Comparison of ENCODE assay signal across 20 cellular contexts in the genomic region with DNA sequence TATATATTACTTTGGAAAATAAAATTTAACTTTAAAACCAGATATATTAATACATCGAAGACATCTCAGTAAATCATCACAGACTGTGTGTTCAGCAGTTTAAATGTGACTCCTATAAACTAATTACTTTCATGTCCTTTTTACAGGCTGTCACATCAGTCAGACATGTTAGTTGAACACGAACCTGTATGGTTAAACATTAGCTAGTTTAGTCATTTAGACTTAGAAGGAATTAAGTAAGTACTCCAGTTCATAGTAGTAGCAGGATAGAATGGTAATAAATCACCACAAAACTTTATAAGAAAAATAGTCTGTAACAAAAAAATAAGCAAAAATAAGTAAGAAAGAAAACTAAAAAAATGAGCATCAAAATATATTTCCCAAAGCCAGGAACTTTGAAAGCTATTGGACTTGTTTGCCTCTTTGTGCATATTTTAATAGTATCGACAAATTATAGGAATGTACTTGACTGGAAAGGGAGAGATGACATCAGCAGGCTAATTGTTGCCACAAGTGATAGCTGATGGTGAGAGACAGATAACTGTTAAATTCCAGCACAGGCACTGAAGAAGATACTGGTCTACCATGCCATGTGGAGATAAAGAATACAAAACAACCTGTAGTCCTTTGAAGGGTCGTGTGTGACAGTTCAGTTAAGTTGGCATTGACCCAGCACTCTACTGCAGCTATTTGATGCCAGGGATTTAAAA.
DNase-seq lines count a peak whose midpoint lies in the region; ATAC-seq, FAIRE-seq and TF ChIP-seq lines count a peak whose summit lies in the region.
"Had no signal": no experiment of that assay in that cellular context is flagged by ENCODE, and none has a peak within 500 bp of the region (broad histone marks: within the 10 kb centered on the region; RNA-seq: fewer than 3 reads in every experiment).

No MANE protein-coding gene starts in this region.

- H3K4me1 ChIP-seq in GM12878 (ENCODE audit: control insufficient read depth, insufficient read depth, low read length) (no peaks in the 10 kb centered on the region), small intestine (ENCODE audit: control insufficient read depth in 2 of 2, insufficient read depth in 1 of 2, low read depth in 1 of 2, low read length in 1 of 2) (no peaks in the 10 kb centered on the region), osteoblast (ENCODE audit: insufficient read depth, low read length) (peaks cover 11% of the 10 kb centered on the region)

- in situ Hi-C loops in GM12878 (cut with MboI): no loop called here

- no peaks in the 10 kb centered on the region for H4K20me1 ChIP-seq in GM12878 (ENCODE audit: control insufficient read depth, insufficient read depth)
- H4K20me1 ChIP-seq in osteoblast (ENCODE audit: insufficient read depth, low read length): no peaks in the 10 kb centered on the region

- H3K27ac ChIP-seq in GM12878 (ENCODE audit: control insufficient read depth, insufficient read depth): no peak overlapping the region
- H3K27ac ChIP-seq in small intestine (ENCODE audit: low read depth in 1 of 2, low read length in 1 of 2): no peak overlapping the region
- no peak overlapping the region for H3K27ac ChIP-seq in osteoblast (ENCODE audit: low read depth, low read length)
- H3K27ac ChIP-seq: dorsolateral prefrontal cortex, GM23248, thyroid gland had no signal

- no peak overlapping the region for H3K4me2 ChIP-seq in GM12878 (ENCODE audit: control insufficient read depth, insufficient read depth)
- no peak overlapping the region for H3K4me2 ChIP-seq in osteoblast (ENCODE audit: insufficient read depth, low read length)

- ATAC-seq in GM12878 (peak; percentile 74), GM18870 (IDR thresholded peaks at IDR 0.05; ENCODE audit: unreplicated experiment) (no peak)
- ATAC-seq: CD8-positive, alpha-beta T cell; K562; stimulated activated naive CD8-positive, alpha-beta T cell treated with anti-CD3 and anti-CD28 coated beads, Interleukin-15, amount 100 ng/mL, for 72 hours had no signal

- H2AFZ ChIP-seq in GM12878 (ENCODE audit: control insufficient read depth, low read depth, low read length) (no peak overlapping the region), osteoblast (ENCODE audit: low read length) (no peak overlapping the region)
- H2AFZ ChIP-seq: GM23248 had no signal

- H3K9me3 ChIP-seq in GM12878 (replicated peaks; ENCODE audit: control insufficient read depth, insufficient read depth, low read length): peaks cover 17% of the 10 kb centered on the region
- H3K9me3 ChIP-seq in small intestine (ENCODE audit: control insufficient read depth, low read depth): no peaks in the 10 kb centered on the region
- H3K9me3 ChIP-seq in osteoblast (ENCODE audit: low read depth, low read length): no peaks in the 10 kb centered on the region
- H3K9me3 ChIP-seq: thyroid gland had no signal

- no peak for TF ChIP-seq EP300 in GM12878 (IDR thresholded peaks at IDR 0.05; ENCODE audit: borderline replicate concordance in 1 of 2, control insufficient read depth in 1 of 2, low read depth in 2 of 2, low read length in 2 of 2)

- WGBS in GM12878 (ENCODE audit: insufficient coverage, insufficient replicate concordance, low lambda C conversion rate, missing lambda C conversion rate): 71% methylated on average over 4 of the region's 4 CpGs
- 51 to 71% (median 62%) methylated on average over 4 of the region's 4 CpGs for WGBS in small intestine, 3 donors

- TF ChIP-seq CTCF in GM12878 (IDR thresholded peaks at IDR 0.05 in 2 of 3, conservative IDR thresholded peaks at IDR 0.05 in 1 of 3; ENCODE audit: control insufficient read depth in 2 of 3, extremely low read depth in 1 of 3, insufficient read depth in 1 of 3, low read depth in 3 of 3, low read length in 3 of 3) (no peak), osteoblast (IDR thresholded peaks at IDR 0.05; ENCODE audit: extremely low read depth, low read depth, low read length) (no peak)

- no peak overlapping the region for H3K9ac ChIP-seq in GM12878 (ENCODE audit: control insufficient read depth, insufficient read depth, low read length)
- H3K9ac ChIP-seq: GM23248 had no signal

- SMC1A ChIA-PET in GM12878 (lab: Charles Lee; ENCODE audit: uncharacterized antibody, unreplicated experiment): interaction anchor here (0.7 to 2.5 kb wide), 9 partner anchors 12 to 118 kb away, joined by 3 to 14 read pairs (median 3); no protein-coding TSS in a partner anchor

- H3K27me3 ChIP-seq in GM12878 (replicated peaks in 1 of 2; ENCODE audit: control insufficient read depth in 2 of 2, insufficient read depth in 2 of 2, low read length in 1 of 2) (no peaks in the 10 kb centered on the region), small intestine (ENCODE audit: control insufficient read depth in 2 of 2, insufficient read depth in 2 of 2, low read length in 2 of 2) (no peaks in the 10 kb centered on the region), osteoblast (ENCODE audit: insufficient read depth, low read length) (no peaks in the 10 kb centered on the region)
- H3K27me3 ChIP-seq: dorsolateral prefrontal cortex, thyroid gland had no signal

- POLR2A ChIA-PET in GM12878 (lab: Charles Lee): interaction anchor here (0.6 to 1.4 kb wide), 4 partner anchors 9 to 89 kb away, joined by 3 to 5 read pairs (median 4); no protein-coding TSS in a partner anchor

- FAIRE-seq in GM18507 (lab: Jason Lieb, UNC) (peak; percentile 69), GM12878 (lab: Jason Lieb, UNC) (no peak), small intestine (lab: Jason Lieb, UNC) (peak; percentile 41)
- FAIRE-seq: endothelial cell of umbilical vein, K562 had no signal

- no peak for DNase-seq in GM18507 (ENCODE audit: extremely low spot score, insufficient read length, low read depth)
- DNase-seq in GM12878 (ENCODE audit: low read depth, low spot score): no peak
- DNase-seq in left kidney (ENCODE audit: low read depth, low spot score): peak; percentile 59
- peak; percentile 66 for DNase-seq in small intestine
- no peak for DNase-seq in C1 segment of cervical spinal cord (lab: John Stamatoyannopoulos, UW)
- DNase-seq in osteoblast (ENCODE audit: insufficient read length, low spot score, missing footprints): no peak
- DNase-seq: activated T-cell treated with anti-CD3 and anti-CD28 coated beads, Interleukin-2, amount 50 U/mL, for 24 hours; CD8-positive, alpha-beta T cell; DMS153; dorsolateral prefrontal cortex; GM23248; HFFc6; MM.1S; NCI-H1417 treated with DMSO at 0.1 percent for 48 hours; nephron progenitor cell; stimulated activated naive CD8-positive, alpha-beta T cell treated with anti-CD3 and anti-CD28 coated beads, Interleukin-15, amount 100 ng/mL, for 72 hours; thyroid gland had no signal

- peaks cover 3 to 14% of the 10 kb centered on the region in 2 experiments for H3K36me3 ChIP-seq in GM12878 (ENCODE audit: control insufficient read depth in 2 of 2, insufficient read depth in 2 of 2, low read length in 1 of 2)
- peaks cover 0 to 2% of the 10 kb centered on the region in 2 donors for H3K36me3 ChIP-seq in small intestine (ENCODE audit: control insufficient read depth in 2 of 2, insufficient read depth in 2 of 2, low read length in 2 of 2)
- peaks cover 9% of the 10 kb centered on the region for H3K36me3 ChIP-seq in osteoblast (ENCODE audit: insufficient read depth, low read length)
- H3K36me3 ChIP-seq: thyroid gland had no signal

- no peak overlapping the region for H3K4me3 ChIP-seq in GM12878
- H3K4me3 ChIP-seq in small intestine (ENCODE audit: low read depth in 1 of 2, low read length in 2 of 2): no peak overlapping the region
- H3K4me3 ChIP-seq in osteoblast (ENCODE audit: insufficient read depth, low read length): no peak overlapping the region
- H3K4me3 ChIP-seq: dorsolateral prefrontal cortex, GM23248, K562, thyroid gland had no signal

- BruUV-seq in GM12878 (replicated peaks; lab: Mats Ljungman, UMichigan): no TSS peak

- intact Hi-C loops in GM12878 (cut with micrococcal nuclease; ENCODE audit: unreplicated experiment): loop anchor here (5.0 kb wide), 1 partner anchor 81 kb away; no protein-coding TSS in a partner anchor

- H3K79me2 ChIP-seq in GM12878 (ENCODE audit: control insufficient read depth, insufficient read depth, low read length): no peaks in the 10 kb centered on the region; the same call in none of the 2 replicates
- peaks cover 16% of the 10 kb centered on the region for H3K79me2 ChIP-seq in osteoblast (ENCODE audit: insufficient read depth, low read length)

- RAD21 ChIA-PET in GM12878 (lab: Charles Lee; ENCODE audit: unreplicated experiment): interaction anchor here (0.8 to 1.2 kb wide), 4 partner anchors 19 to 112 kb away, joined by 3 to 4 read pairs (median 3); no protein-coding TSS in a partner anchor

- TF ChIP-seq RAD21 in GM12878 (IDR thresholded peaks at IDR 0.05; ENCODE audit: insufficient read depth, low read depth, low read length): no peak

- TF ChIP-seq POLR2A in GM12878 (IDR thresholded peaks at IDR 0.05; ENCODE audit: low read depth, low read length): no peak

- CTCF ChIA-PET in GM12878 (lab: Yijun Ruan, JAX): interaction anchor here (1.0 to 1.6 kb wide), 6 partner anchors 13 to 263 kb away, joined by 3 to 4 read pairs (median 4); a partner anchor contains a TSS

TF ChIP-seq in GM12878, 131 proteins besides CTCF, POLR2A, EP300 and RAD21 (continues in another document):
- TF ChIP-seq, protein P1, sequence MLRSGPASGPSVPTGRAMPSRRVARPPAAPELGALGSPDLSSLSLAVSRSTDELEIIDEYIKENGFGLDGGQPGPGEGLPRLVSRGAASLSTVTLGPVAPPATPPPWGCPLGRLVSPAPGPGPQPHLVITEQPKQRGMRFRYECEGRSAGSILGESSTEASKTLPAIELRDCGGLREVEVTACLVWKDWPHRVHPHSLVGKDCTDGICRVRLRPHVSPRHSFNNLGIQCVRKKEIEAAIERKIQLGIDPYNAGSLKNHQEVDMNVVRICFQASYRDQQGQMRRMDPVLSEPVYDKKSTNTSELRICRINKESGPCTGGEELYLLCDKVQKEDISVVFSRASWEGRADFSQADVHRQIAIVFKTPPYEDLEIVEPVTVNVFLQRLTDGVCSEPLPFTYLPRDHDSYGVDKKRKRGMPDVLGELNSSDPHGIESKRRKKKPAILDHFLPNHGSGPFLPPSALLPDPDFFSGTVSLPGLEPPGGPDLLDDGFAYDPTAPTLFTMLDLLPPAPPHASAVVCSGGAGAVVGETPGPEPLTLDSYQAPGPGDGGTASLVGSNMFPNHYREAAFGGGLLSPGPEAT (IDR thresholded peaks at IDR 0.05; ENCODE audit: low read depth): no peak
- TF ChIP-seq RUNX3 (IDR thresholded peaks at IDR 0.05; ENCODE audit: low read length): no peak

Comparison
In these comparisons a context has a peak if more than half of its experiments do, and no peak if none do; other contexts are left out.
1. DNase-seq: peak in left kidney (single experiment) and small intestine (single experiment); none in GM18507 (single experiment), GM12878 (single experiment), C1 segment of cervical spinal cord (0 of 14) and osteoblast (single experiment).